Comparison of ENCODE assay signal across 32 cellular contexts in the genomic region with DNA sequence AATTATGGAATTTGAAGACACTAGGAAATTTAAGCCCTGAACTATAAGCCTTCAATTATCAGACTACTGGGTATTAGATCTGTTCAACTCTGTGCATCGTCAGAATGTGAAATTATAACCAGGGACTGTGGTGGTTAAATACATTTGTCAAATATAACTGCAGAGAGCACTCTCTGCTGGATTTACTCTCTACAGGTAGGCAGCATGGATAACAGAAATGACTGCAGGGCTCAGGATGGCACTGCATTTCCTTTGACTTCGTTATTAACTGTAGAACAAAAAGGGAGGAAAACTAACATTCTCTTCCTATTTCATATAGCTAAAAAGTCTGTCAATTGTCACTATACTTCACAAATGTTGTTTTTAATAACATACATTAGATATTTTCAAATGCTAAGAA.
"Had no signal": no experiment of that assay in that cellular context is flagged by ENCODE, and none has a peak within 500 bp of the region (broad histone marks: within the 10 kb centered on the region; RNA-seq: fewer than 3 reads in every experiment).

No MANE protein-coding gene starts in this region.

- H3K9me3 Mint-ChIP-seq: activated B cell treated with CpG ODN at 0.5 μM for 24 hours; activated naive CD4-positive, alpha-beta T cell treated with anti-CD3 and anti-CD28 coated beads for 36 hours; activated naive CD4-positive, alpha-beta T cell treated with anti-CD3 and anti-CD28 coated beads, Interleukin-2, amount 50 U/mL, for 24 hours; T-helper 2 cell treated with Interferon-gamma antibody and Interleukin-4, amounts not matched to agents 5 μg/mL and 100 μg/mL, for 36 hours had no signal

- DNase-seq: activated B cell treated with CpG ODN at 0.5 μM for 24 hours; activated CD4-positive, alpha-beta memory T cell treated with anti-CD3 and anti-CD28 coated beads for 36 hours; activated CD4-positive, alpha-beta T cell treated with anti-CD3 and anti-CD28 coated beads for 48 hours; activated CD8-positive, alpha-beta memory T cell treated with anti-CD3 and anti-CD28 coated beads, Interleukin-2, amount 10 ng/mL, durations not matched to agents 7 days and 5 days; activated CD8-positive, alpha-beta memory T cell treated with anti-CD3 and anti-CD28 coated beads, Interleukin-2, amount 50 U/mL, for 4 hours; activated CD8-positive, alpha-beta T cell treated with anti-CD3 and anti-CD28 coated beads, Interleukin-2, amount 10 ng/mL, durations not matched to agents 7 days and 5 days; activated effector memory CD4-positive, alpha-beta T cell treated with anti-CD3 and anti-CD28 coated beads, Interleukin-2, amount 50 U/mL, for 16 hours; activated naive CD4-positive, alpha-beta T cell treated with anti-CD3 and anti-CD28 coated beads for 36 hours; activated naive CD8-positive, alpha-beta T cell treated with anti-CD3 and anti-CD28 coated beads, Interleukin-2, amount 10 ng/mL, durations not matched to agents 7 days and 5 days; activated T-cell treated with anti-CD3 and anti-CD28 coated beads, Interleukin-2, amount 50 U/mL, for 1 hour; activated T-cell treated with anti-CD3 and anti-CD28 coated beads, Interleukin-2, amount 50 U/mL, for 48 hours; central memory CD4-positive, alpha-beta T cell; cerebellar nuclear complex; colonic mucosa; effector CD8-positive, alpha-beta T cell; esophagus squamous epithelium; foreskin melanocyte; T-helper 1 cell; T-helper 17 cell; T1000; WERI-Rb-1 had no signal

- H3K36me3 Mint-ChIP-seq: activated CD4-positive, alpha-beta memory T cell treated with anti-CD3 and anti-CD28 coated beads for 36 hours; activated CD8-positive, alpha-beta memory T cell treated with anti-CD3 and anti-CD28 coated beads, Interleukin-2, amount 10 ng/mL, durations not matched to agents 7 days and 5 days; activated naive CD8-positive, alpha-beta T cell treated with anti-CD3 and anti-CD28 coated beads, Interleukin-2, amount 10 ng/mL, durations not matched to agents 7 days and 5 days; brain had no signal

- H3K4me3 Mint-ChIP-seq: activated B cell treated with CpG ODN at 0.5 μM for 24 hours; activated CD4-positive, alpha-beta memory T cell treated with anti-CD3 and anti-CD28 coated beads for 36 hours; activated CD8-positive, alpha-beta memory T cell treated with anti-CD3 and anti-CD28 coated beads, Interleukin-2, amount 10 ng/mL, durations not matched to agents 7 days and 5 days; activated CD8-positive, alpha-beta T cell treated with anti-CD3 and anti-CD28 coated beads, Interleukin-2, amount 10 ng/mL, durations not matched to agents 7 days and 5 days; activated naive CD4-positive, alpha-beta T cell treated with anti-CD3 and anti-CD28 coated beads for 36 hours; activated naive CD4-positive, alpha-beta T cell treated with anti-CD3 and anti-CD28 coated beads, Interleukin-2, amount 50 U/mL, for 24 hours; activated naive CD8-positive, alpha-beta T cell treated with anti-CD3 and anti-CD28 coated beads, Interleukin-2, amount 10 ng/mL, durations not matched to agents 7 days and 5 days; activated T-helper 1 cell treated with anti-CD3 and anti-CD28 coated beads, Interleukin-12 subunit alpha, Interleukin-12 subunit beta, Interleukin-2, Interleukin-4 antibody, amounts not matched to agents 30 ng/mL and 10 ng/mL and 1 ng/mL, durations not matched to agents 14 hours and 24 hours and 36 hours; brain; T-helper 17 cell; T-helper 2 cell treated with Interferon-gamma antibody and Interleukin-4, amounts not matched to agents 5 μg/mL and 100 μg/mL, for 36 hours had no signal

- H3K27ac ChIP-seq: ascending aorta, breast epithelium, cardiac muscle cell, colonic mucosa, epithelial cell of prostate, esophagus squamous epithelium, gastroesophageal sphincter, WERI-Rb-1 had no signal

- H3K4me1 Mint-ChIP-seq: activated B cell treated with CpG ODN at 0.5 μM for 24 hours; activated naive CD4-positive, alpha-beta T cell treated with anti-CD3 and anti-CD28 coated beads, Interleukin-2, amount 50 U/mL, for 24 hours; T-helper 17 cell had no signal

- H3K27ac Mint-ChIP-seq: activated B cell treated with CpG ODN at 0.5 μM for 24 hours; activated CD4-positive, alpha-beta memory T cell treated with anti-CD3 and anti-CD28 coated beads for 36 hours; activated CD8-positive, alpha-beta memory T cell treated with anti-CD3 and anti-CD28 coated beads, Interleukin-2, amount 10 ng/mL, durations not matched to agents 7 days and 5 days; activated CD8-positive, alpha-beta T cell treated with anti-CD3 and anti-CD28 coated beads, Interleukin-2, amount 10 ng/mL, durations not matched to agents 7 days and 5 days; activated naive CD4-positive, alpha-beta T cell treated with anti-CD3 and anti-CD28 coated beads for 36 hours; activated naive CD4-positive, alpha-beta T cell treated with anti-CD3 and anti-CD28 coated beads, Interleukin-2, amount 50 U/mL, for 24 hours; activated naive CD8-positive, alpha-beta T cell treated with anti-CD3 and anti-CD28 coated beads, Interleukin-2, amount 10 ng/mL, durations not matched to agents 7 days and 5 days; activated T-helper 1 cell treated with anti-CD3 and anti-CD28 coated beads, Interleukin-12 subunit alpha, Interleukin-12 subunit beta, Interleukin-2, Interleukin-4 antibody, amounts not matched to agents 30 ng/mL and 10 ng/mL and 1 ng/mL, durations not matched to agents 14 hours and 24 hours and 36 hours; activated T-helper 2 cell treated with anti-CD3 and anti-CD28 coated beads, Interferon-gamma antibody, Interleukin-2, Interleukin-4, amounts not matched to agents 10 μg/mL and 5 μg/mL and 100 μg/mL, durations not matched to agents 14 hours and 24 hours and 36 hours; brain; T-helper 17 cell; T-helper 2 cell treated with Interferon-gamma antibody and Interleukin-4, amounts not matched to agents 5 μg/mL and 100 μg/mL, for 36 hours had no signal

- H3K36me3 ChIP-seq: ascending aorta, breast epithelium, cardiac muscle cell, colonic mucosa, esophagus squamous epithelium, gastroesophageal sphincter, WERI-Rb-1 had no signal

- H3K4me3 ChIP-seq: ascending aorta, breast epithelium, cardiac muscle cell, colonic mucosa, esophagus squamous epithelium, gastroesophageal sphincter had no signal

- H3K27me3 Mint-ChIP-seq: activated B cell treated with CpG ODN at 0.5 μM for 24 hours; activated CD8-positive, alpha-beta memory T cell treated with anti-CD3 and anti-CD28 coated beads, Interleukin-2, amount 10 ng/mL, durations not matched to agents 7 days and 5 days; activated naive CD4-positive, alpha-beta T cell treated with anti-CD3 and anti-CD28 coated beads, Interleukin-2, amount 50 U/mL, for 24 hours; activated naive CD8-positive, alpha-beta T cell treated with anti-CD3 and anti-CD28 coated beads, Interleukin-2, amount 10 ng/mL, durations not matched to agents 7 days and 5 days; T-helper 17 cell had no signal

- ATAC-seq: activated CD4-positive, CD25-positive, alpha-beta regulatory T cell treated with anti-CD3 and anti-CD28 coated beads, Interleukin-2, amount 50 U/mL, for 24 hours; activated CD8-positive, alpha-beta memory T cell treated with anti-CD3 and anti-CD28 coated beads, Interleukin-2, amount 10 ng/mL, durations not matched to agents 7 days and 5 days; activated CD8-positive, alpha-beta T cell treated with anti-CD3 and anti-CD28 coated beads, Interleukin-2, amount 10 ng/mL, durations not matched to agents 7 days and 5 days; gastroesophageal sphincter; T-helper 17 cell had no signal

- H3K27me3 ChIP-seq: ascending aorta, breast epithelium, cardiac muscle cell, colonic mucosa, esophagus squamous epithelium, gastroesophageal sphincter had no signal

- H3K4me1 ChIP-seq: breast epithelium, colonic mucosa had no signal

- H3K9me3 ChIP-seq: ascending aorta, breast epithelium, colonic mucosa, esophagus squamous epithelium, gastroesophageal sphincter had no signal
